ENCODE assay signal across 17 cellular contexts in genomic region chr2:120631719-120632118, GRCh38.
"Had no signal": no experiment of that assay in that cellular context is flagged by ENCODE, and none has a peak within 500 bp of the region (broad histone marks: within the 10 kb centered on the region; RNA-seq: fewer than 3 reads in every experiment).

No MANE protein-coding gene starts in this region.

- H3K9me3 Mint-ChIP-seq: activated T-cell treated with anti-CD3 and anti-CD28 coated beads, Interleukin-2, amount 50 U/mL, for 72 hours; dendritic cell treated with granulocyte-macrophage colony-stimulating factor and Interleukin-4, amounts not matched to agents 40 ng/mL and 50 ng/mL, for 4 days; effector memory CD8-positive, alpha-beta T cell; naive thymus-derived CD8-positive, alpha-beta T cell; stimulated activated naive B cell treated with anti-CD40 and anti-IgM and Interleukin-4, amounts not matched to agents 10 μg/mL and 1 μg/mL and 100 μg/mL, for 72 hours had no signal

- H3K4me3 Mint-ChIP-seq: activated T-cell treated with anti-CD3 and anti-CD28 coated beads, Interleukin-2, amount 50 U/mL, for 72 hours; dendritic cell treated with granulocyte-macrophage colony-stimulating factor and Interleukin-4, amounts not matched to agents 40 ng/mL and 50 ng/mL, for 4 days; effector memory CD8-positive, alpha-beta T cell; naive thymus-derived CD8-positive, alpha-beta T cell; stimulated activated naive B cell treated with anti-CD40 and anti-IgM and Interleukin-4, amounts not matched to agents 10 μg/mL and 1 μg/mL and 100 μg/mL, for 72 hours; T-helper 17 cell had no signal

- H3K4me3 ChIP-seq: adrenal gland, left lung, pancreas, tibial nerve had no signal

- H3K9me3 ChIP-seq: adrenal gland, left lung, pancreas had no signal

- H3K27me3 Mint-ChIP-seq: stimulated activated naive B cell treated with anti-CD40 and anti-IgM and Interleukin-4, amounts not matched to agents 10 μg/mL and 1 μg/mL and 100 μg/mL, for 72 hours had no signal

- H3K4me1 Mint-ChIP-seq: naive thymus-derived CD8-positive, alpha-beta T cell; stimulated activated naive B cell treated with anti-CD40 and anti-IgM and Interleukin-4, amounts not matched to agents 10 μg/mL and 1 μg/mL and 100 μg/mL, for 72 hours; T-helper 17 cell had no signal

- H3K27ac Mint-ChIP-seq: activated T-cell treated with anti-CD3 and anti-CD28 coated beads, Interleukin-2, amount 50 U/mL, for 72 hours; dendritic cell treated with granulocyte-macrophage colony-stimulating factor and Interleukin-4, amounts not matched to agents 40 ng/mL and 50 ng/mL, for 4 days; effector memory CD8-positive, alpha-beta T cell; naive thymus-derived CD8-positive, alpha-beta T cell; stimulated activated naive B cell treated with anti-CD40 and anti-IgM and Interleukin-4, amounts not matched to agents 10 μg/mL and 1 μg/mL and 100 μg/mL, for 72 hours; T-helper 17 cell had no signal

- H3K36me3 ChIP-seq: adrenal gland, left lung, pancreas, tibial nerve had no signal

- DNase-seq: activated CD4-positive, alpha-beta T cell treated with anti-CD3 and anti-CD28 coated beads, Interleukin-2, amount 50 U/mL, for 4 hours; activated naive CD4-positive, alpha-beta T cell treated with anti-CD3 and anti-CD28 coated beads, Interleukin-2, amount 50 U/mL, for 16 hours; activated T-cell treated with anti-CD3 and anti-CD28 coated beads, Interleukin-2, amount 50 U/mL, for 72 hours; adrenal gland; cerebellar nuclear complex; effector memory CD8-positive, alpha-beta T cell; kidney; mammary epithelial cell; naive thymus-derived CD8-positive, alpha-beta T cell; pancreas; stimulated activated naive B cell treated with anti-CD40 and anti-IgM and Interleukin-4, amounts not matched to agents 10 μg/mL and 1 μg/mL and 100 μg/mL, for 72 hours; substantia nigra; T-helper 17 cell had no signal

- H3K27ac ChIP-seq: adrenal gland, epithelial cell of prostate, left lung, pancreas, tibial nerve had no signal

- H3K36me3 Mint-ChIP-seq: stimulated activated naive B cell treated with anti-CD40 and anti-IgM and Interleukin-4, amounts not matched to agents 10 μg/mL and 1 μg/mL and 100 μg/mL, for 72 hours had no signal

- H3K27me3 ChIP-seq: adrenal gland, left lung, pancreas, tibial nerve had no signal

- ATAC-seq: activated T-cell treated with anti-CD3 and anti-CD28 coated beads, Interleukin-2, amount 50 U/mL, for 72 hours; effector memory CD8-positive, alpha-beta T cell; left lung; naive thymus-derived CD8-positive, alpha-beta T cell; pancreas; T-helper 17 cell had no signal

- H3K4me1 ChIP-seq: adrenal gland, left lung, pancreas, tibial nerve had no signal
